Comparison of ENCODE assay signal across 8 cellular contexts in the genomic region with DNA sequence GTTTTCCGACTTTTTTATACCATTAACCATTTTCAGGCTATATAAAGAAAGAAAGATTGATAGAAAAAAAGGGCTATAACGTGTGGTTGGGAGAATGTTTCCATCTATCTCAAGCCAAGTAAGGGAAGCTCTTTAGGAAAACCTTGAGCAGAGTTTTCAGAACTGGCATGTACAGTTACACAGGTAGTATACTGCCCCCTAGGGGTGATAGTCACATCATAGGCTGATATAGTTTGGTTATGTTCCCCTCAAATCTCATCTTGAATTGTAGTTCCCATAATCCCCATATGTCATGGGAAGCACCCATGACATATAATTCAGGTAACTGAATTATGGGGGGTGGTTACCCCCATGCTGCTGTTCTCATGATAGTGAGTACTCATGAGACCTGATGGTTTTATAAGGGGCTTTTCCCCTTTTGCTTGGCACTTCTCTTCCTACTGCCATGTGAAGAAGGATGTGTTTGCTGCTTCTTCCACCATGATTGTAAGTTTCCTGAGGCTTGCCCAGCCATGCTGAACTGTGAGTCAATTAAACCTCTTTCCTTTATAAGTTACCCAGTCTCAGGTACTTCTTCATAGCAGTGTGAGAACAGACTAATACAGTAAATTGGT.
DNase-seq lines count a peak whose midpoint lies in the region; ATAC-seq and TF ChIP-seq lines count a peak whose summit lies in the region.

No MANE protein-coding gene starts in this region.

- H3K36me3 Mint-ChIP-seq in activated CD8-positive, alpha-beta memory T cell treated with anti-CD3 and anti-CD28 coated beads, Interleukin-2, amount 10 ng/mL, durations not matched to agents 7 days and 5 days = no peaks in the 10 kb centered on the region
- H3K36me3 Mint-ChIP-seq in stimulated activated naive B cell treated with anti-CD40 and anti-IgM and Interleukin-4, amounts not matched to agents 10 μg/mL and 1 μg/mL and 100 μg/mL, for 72 hours = no peaks in the 10 kb centered on the region

- H3K4me1 ChIP-seq in SJCRH30 = no peaks in the 10 kb centered on the region

- CTCF ChIA-PET in activated CD8-positive, alpha-beta memory T cell treated with anti-CD3 and anti-CD28 coated beads, Interleukin-2, amount 10 ng/mL, durations not matched to agents 7 days and 5 days (lab: Charles Lee) = interaction anchor here (0.6 to 3.8 kb wide), 7 partner anchors 9 to 131 kb away, joined by 3 to 22 read pairs (median 3); no protein-coding TSS in a partner anchor

- H3K9me3 ChIP-seq in SJCRH30 (replicated peaks) = no peaks in the 10 kb centered on the region

- H3K27me3 ChIP-seq in SJCRH30 = no peaks in the 10 kb centered on the region

- no peaks in the 10 kb centered on the region for H3K27me3 Mint-ChIP-seq in activated CD8-positive, alpha-beta memory T cell treated with anti-CD3 and anti-CD28 coated beads, Interleukin-2, amount 10 ng/mL, durations not matched to agents 7 days and 5 days
- no peaks in the 10 kb centered on the region for H3K27me3 Mint-ChIP-seq in stimulated activated naive B cell treated with anti-CD40 and anti-IgM and Interleukin-4, amounts not matched to agents 10 μg/mL and 1 μg/mL and 100 μg/mL, for 72 hours

- no peaks in the 10 kb centered on the region for H3K4me1 Mint-ChIP-seq in activated CD8-positive, alpha-beta memory T cell treated with anti-CD3 and anti-CD28 coated beads, Interleukin-2, amount 10 ng/mL, durations not matched to agents 7 days and 5 days
- H3K4me1 Mint-ChIP-seq in stimulated activated naive B cell treated with anti-CD40 and anti-IgM and Interleukin-4, amounts not matched to agents 10 μg/mL and 1 μg/mL and 100 μg/mL, for 72 hours = peaks cover 4 to 25% of the 10 kb centered on the region in 2 donors

- peak; percentile 43 for TF ChIP-seq CTCF in fibroblast of the aortic adventitia (IDR thresholded peaks at IDR 0.05; ENCODE audit: insufficient read depth, low read length)
- no peak for TF ChIP-seq CTCF in coronary artery (IDR thresholded peaks at IDR 0.05)

- no peaks in the 10 kb centered on the region for H3K9me3 Mint-ChIP-seq in activated CD8-positive, alpha-beta memory T cell treated with anti-CD3 and anti-CD28 coated beads, Interleukin-2, amount 10 ng/mL, durations not matched to agents 7 days and 5 days (ENCODE audit: low read depth)
- peaks cover 0 to 5% of the 10 kb centered on the region in 2 donors for H3K9me3 Mint-ChIP-seq in stimulated activated naive B cell treated with anti-CD40 and anti-IgM and Interleukin-4, amounts not matched to agents 10 μg/mL and 1 μg/mL and 100 μg/mL, for 72 hours

- DNase-seq in activated CD8-positive, alpha-beta memory T cell treated with anti-CD3 and anti-CD28 coated beads, Interleukin-2, amount 10 ng/mL, durations not matched to agents 7 days and 5 days = no peak
- DNase-seq in activated CD8-positive, alpha-beta memory T cell treated with anti-CD3 and anti-CD28 coated beads for 24 hours = no peak
- DNase-seq in SJCRH30 = peak; percentile 16 to 57
- DNase-seq in fibroblast of the aortic adventitia (ENCODE audit: low read depth) = peak; percentile 21
- DNase-seq in stimulated activated naive B cell treated with anti-CD40 and anti-IgM and Interleukin-4, amounts not matched to agents 10 μg/mL and 1 μg/mL and 100 μg/mL, for 72 hours = peak; percentile 18
- DNase-seq in coronary artery (ENCODE audit: low spot score) = no peak

- H3K4me3 ChIP-seq in SJCRH30 = no peak overlapping the region
- H3K4me3 ChIP-seq in fibroblast of the aortic adventitia (ENCODE audit: low read depth, low read length) = no peak overlapping the region
- no peak overlapping the region for H3K4me3 ChIP-seq in coronary artery

- H3K27ac ChIP-seq in SJCRH30 = no peak overlapping the region
- no peak overlapping the region for H3K27ac ChIP-seq in coronary artery

- no peaks in the 10 kb centered on the region for H3K36me3 ChIP-seq in SJCRH30

- peak; percentile 49 for ATAC-seq in activated CD8-positive, alpha-beta memory T cell treated with anti-CD3 and anti-CD28 coated beads, Interleukin-2, amount 10 ng/mL, durations not matched to agents 7 days and 5 days
- ATAC-seq in GM19351 (IDR thresholded peaks at IDR 0.05; ENCODE audit: unreplicated experiment) = peak; percentile 82
- ATAC-seq in HG03354 (IDR thresholded peaks at IDR 0.05; ENCODE audit: poor library complexity, severe bottlenecking, unreplicated experiment) = peak; percentile 84
- peak; percentile 82 to 86 for ATAC-seq in stimulated activated naive B cell treated with anti-CD40 and anti-IgM and Interleukin-4, amounts not matched to agents 10 μg/mL and 1 μg/mL and 100 μg/mL, for 72 hours (replicated peaks)

- no peak overlapping the region for H3K27ac Mint-ChIP-seq in activated CD8-positive, alpha-beta memory T cell treated with anti-CD3 and anti-CD28 coated beads, Interleukin-2, amount 10 ng/mL, durations not matched to agents 7 days and 5 days
- H3K27ac Mint-ChIP-seq in stimulated activated naive B cell treated with anti-CD40 and anti-IgM and Interleukin-4, amounts not matched to agents 10 μg/mL and 1 μg/mL and 100 μg/mL, for 72 hours = no peak overlapping the region

- H3K4me3 Mint-ChIP-seq in activated CD8-positive, alpha-beta memory T cell treated with anti-CD3 and anti-CD28 coated beads, Interleukin-2, amount 10 ng/mL, durations not matched to agents 7 days and 5 days = no peak overlapping the region
- H3K4me3 Mint-ChIP-seq in stimulated activated naive B cell treated with anti-CD40 and anti-IgM and Interleukin-4, amounts not matched to agents 10 μg/mL and 1 μg/mL and 100 μg/mL, for 72 hours = no peak overlapping the region

Comparison
In these comparisons a context has a peak if more than half of its experiments do, and no peak if none do; other contexts are left out.
1. DNase-seq: peak in SJCRH30 (2 of 2), fibroblast of the aortic adventitia (single experiment) and stimulated activated naive B cell treated with anti-CD40 and anti-IgM and Interleukin-4, amounts not matched to agents 10 μg/mL and 1 μg/mL and 100 μg/mL, for 72 hours (single experiment); none in activated CD8-positive, alpha-beta memory T cell treated with anti-CD3 and anti-CD28 coated beads, Interleukin-2, amount 10 ng/mL, durations not matched to agents 7 days and 5 days (single experiment), activated CD8-positive, alpha-beta memory T cell treated with anti-CD3 and anti-CD28 coated beads for 24 hours (single experiment) and coronary artery (single experiment).
2. Peak in every context shown above with its lines, with median percentiles within 50 percentile points of each other: ATAC-seq.